Comparison of ENCODE assay signal across 8 cellular contexts in genomic region chr3:172708905-172709775, GRCh38. TPM values are rescaled to one million over a fixed set of nuclear protein-coding genes. Genes with fewer than 3 reads are reported as not detected.
DNase-seq lines count a peak whose midpoint lies in the region; ATAC-seq and TF ChIP-seq lines count a peak whose summit lies in the region.

No MANE protein-coding gene starts in this region.

- intact Hi-C loops in breast epithelium (cut with DNase I; ENCODE audit: low total_unique reads) (no loop called here), mucosa of descending colon (cut with DNase I, micrococcal nuclease) (no loop called here)

- H3K9me3 ChIP-seq in AG04450 (ENCODE audit: control insufficient read depth, insufficient read depth, low read length) = no peaks in the 10 kb centered on the region
- no peaks in the 10 kb centered on the region for H3K9me3 ChIP-seq in HUES6 (ENCODE audit: control insufficient read depth, insufficient read depth, low read depth, low read length)
- H3K9me3 ChIP-seq in breast epithelium = no peaks in the 10 kb centered on the region
- no peaks in the 10 kb centered on the region for H3K9me3 ChIP-seq in mucosa of descending colon

- H3K4me3 ChIP-seq in AG04450 (ENCODE audit: low read depth, low read length) (peak overlapping the region; percentile 95), HUES6 (ENCODE audit: low read depth, low read length) (0 out of 2 replicates have a peak overlapping the region, but pooled peaks have one; percentile 73), breast epithelium (peak overlapping the region; percentile 74 to 84 (median 78)), mucosa of descending colon (no peak overlapping the region)

- TF ChIP-seq CTCF in AG04450 (IDR thresholded peaks at IDR 0.05; ENCODE audit: low read depth, low read length) = no peak
- TF ChIP-seq CTCF in breast epithelium (IDR thresholded peaks at IDR 0.05) = no peak
- TF ChIP-seq CTCF in mucosa of descending colon (IDR thresholded peaks at IDR 0.05) = no peak

- POLR2A ChIA-PET in AG04450 (lab: Yijun Ruan, JAX) = interaction anchor here (1.8 kb wide), 1 partner anchor 36 kb away, joined by 5 read pairs; no protein-coding TSS in a partner anchor

- H3K27me3 ChIP-seq in AG04450 (ENCODE audit: control insufficient read depth, insufficient read depth, low read length) (no peaks in the 10 kb centered on the region), HUES6 (ENCODE audit: control insufficient read depth, insufficient read depth, low read length) (no peaks in the 10 kb centered on the region), breast epithelium (no peaks in the 10 kb centered on the region)

- H3K27ac ChIP-seq in AG04450 (ENCODE audit: low read depth, low read length) (no peak overlapping the region), HUES6 (ENCODE audit: low read depth, low read length) (no peak overlapping the region), breast epithelium (no peak overlapping the region)

- no peak for TF ChIP-seq POLR2A in breast epithelium (IDR thresholded peaks at IDR 0.05)

- H3K4me1 ChIP-seq in HUES6 (ENCODE audit: control insufficient read depth, insufficient read depth, low read length) (peaks cover 10% of the 10 kb centered on the region), breast epithelium (no peaks in the 10 kb centered on the region), mucosa of descending colon (ENCODE audit: low read depth) (peaks cover 28% of the 10 kb centered on the region)

- CTCF ChIA-PET in AG04450 (lab: Charles Lee) = no interaction called here

- no peak overlapping the region for H3K9ac ChIP-seq in HUES6 (ENCODE audit: low read length)

- no peaks in the 10 kb centered on the region for H3K36me3 ChIP-seq in HUES6 (ENCODE audit: control insufficient read depth, insufficient read depth, low read length)
- no peaks in the 10 kb centered on the region for H3K36me3 ChIP-seq in breast epithelium
- H3K36me3 ChIP-seq in mucosa of descending colon (ENCODE audit: low read depth) = no peaks in the 10 kb centered on the region

- no peak for DNase-seq in AG04450 (ENCODE audit: low read depth, low spot score)
- DNase-seq in breast epithelium (ENCODE audit: low spot score in 2 of 2) = no peak
- peak in 1 of 3 donors; percentile 24 for DNase-seq in mucosa of descending colon
- DNase-seq in NCI-H226 = no peak
- DNase-seq in NCI-H1417 (lab: John Stamatoyannopoulos, UW) = no peak
- DNase-seq in cerebellar nuclear complex (lab: John Stamatoyannopoulos, UW) = no peak

- peak; percentile 44 for ATAC-seq in mucosa of descending colon
- no peak for ATAC-seq in GM18861 (IDR thresholded peaks at IDR 0.05; ENCODE audit: unreplicated experiment)

RNA-seq across cellular contexts. Expression of gene NCEH1, which starts 1.7 kb away (rescaled TPM):
- polyA plus RNA-seq in AG04450 (2011; rRNA removed) = 11.9 and 14.6 TPM in 2 replicates
- polyA minus RNA-seq in AG04450 (2011; rRNA and poly(A)+ RNA removed) = 14.8 and 16.3 TPM in 2 replicates
- total RNA-seq in breast epithelium = 10 to 100 TPM in 2 of 3 donors, 1 to 10 TPM in 1; 8.5 to 23.9 (median 10.4) TPM
- 10 to 100 TPM; 21.5 to 63.9 (median 53.3) TPM for total RNA-seq in mucosa of descending colon

RNA-seq across cellular contexts. Expression of gene ECT2, which starts 41.4 kb away (rescaled TPM):
- 14.0 and 21.8 TPM in 2 replicates for polyA plus RNA-seq in AG04450 (2011; rRNA removed)
- 13.1 and 22.5 TPM in 2 replicates for polyA minus RNA-seq in AG04450 (2011; rRNA and poly(A)+ RNA removed)
- total RNA-seq in breast epithelium (10 to 100 TPM in 2 of 3 donors, 1 to 10 TPM in 1; 8.5 to 20.1 (median 15.4) TPM), mucosa of descending colon (10 to 100 TPM; 14.8 to 30.2 (median 14.9) TPM)
